In genomic region chr17:49387374-49388289, GRCh38 we compare ENCODE assay signal across 12 cellular contexts. TPM values are rescaled to one million over a fixed set of nuclear protein-coding genes. Genes with fewer than 3 reads are reported as not detected.
A peak's percentile ranks its signal among the peaks of the same experiment; 100 is the strongest.
DNase-seq lines count a peak whose midpoint lies in the region; ATAC-seq and TF ChIP-seq lines count a peak whose summit lies in the region.
"Had no signal": no experiment of that assay in that cellular context is flagged by ENCODE, and none has a peak within 500 bp of the region (broad histone marks: within the 10 kb centered on the region; RNA-seq: fewer than 3 reads in every experiment).

No MANE protein-coding gene starts in this region.

- TF ChIP-seq POLR2A in Peyer's patch (IDR thresholded peaks at IDR 0.05) (no peak), testis (IDR thresholded peaks at IDR 0.05) (no peak)

- no peaks in the 10 kb centered on the region for H3K36me3 ChIP-seq in Peyer's patch
- H3K36me3 ChIP-seq in effector memory CD4-positive, alpha-beta T cell (ENCODE audit: control insufficient read depth, insufficient read depth, low read length): no peaks in the 10 kb centered on the region
- no peaks in the 10 kb centered on the region for H3K36me3 ChIP-seq in testis (ENCODE audit: low read depth, missing control alignments)
- H3K36me3 ChIP-seq: pancreas had no signal

- 86 to 90% methylated on average over 15 of the region's 15 CpGs for WGBS in testis, 2 donors

- H3K4me1 ChIP-seq in Peyer's patch (peaks cover 0 to 32% (median 18%) of the 10 kb centered on the region in 4 donors), testis (peaks cover 13% of the 10 kb centered on the region)
- H3K4me1 ChIP-seq in effector memory CD4-positive, alpha-beta T cell (ENCODE audit: control insufficient read depth, insufficient read depth, low read length, poor library complexity, severe bottlenecking): peaks cover 46% of the 10 kb centered on the region
- H3K4me1 ChIP-seq: pancreas had no signal

- H3K9me3 ChIP-seq in Peyer's patch: no peaks in the 10 kb centered on the region
- no peaks in the 10 kb centered on the region for H3K9me3 ChIP-seq in effector memory CD4-positive, alpha-beta T cell (ENCODE audit: control insufficient read depth, low read length)
- no peaks in the 10 kb centered on the region for H3K9me3 ChIP-seq in testis
- H3K9me3 ChIP-seq: pancreas had no signal

- ATAC-seq in HG03565 (IDR thresholded peaks at IDR 0.05; ENCODE audit: unreplicated experiment) (no peak), HG02981 (IDR thresholded peaks at IDR 0.05; ENCODE audit: unreplicated experiment) (no peak)
- ATAC-seq: pancreas had no signal

- intact Hi-C loops in testis (cut with DNase I; ENCODE audit: low total_unique reads): loop anchor here (10.0 kb wide), 1 partner anchor 53 kb away; no protein-coding TSS in a partner anchor

- H3K27ac ChIP-seq in Peyer's patch (peak overlapping the region in 3 of 4 donors; percentile 42 to 82 (median 71)), testis (no peak overlapping the region)
- peak overlapping the region; percentile 63 for H3K27ac ChIP-seq in effector memory CD4-positive, alpha-beta T cell (ENCODE audit: insufficient read depth, low read length, poor library complexity, severe bottlenecking)
- H3K27ac ChIP-seq: C4-2B, pancreas had no signal

- DNase-seq in stimulated activated naive CD4-positive, alpha-beta T cell treated with Interleukin-2 at 50 U/mL for 16 hours (lab: John Stamatoyannopoulos, UW): peak; percentile 2
- DNase-seq in stimulated activated naive CD4-positive, alpha-beta T cell (lab: John Stamatoyannopoulos, UW): no peak
- DNase-seq in Peyer's patch: no peak
- peak in 1 of 3 donors; percentile 10 for DNase-seq in effector memory CD4-positive, alpha-beta T cell
- DNase-seq in epidermal melanocyte (ENCODE audit: insufficient read length, low spot score): no peak
- no peak for DNase-seq in testis
- DNase-seq: NCI-H2171; pancreas; stimulated activated CD4-positive, alpha-beta T cell treated with anti-CD3 and anti-CD28 coated beads, Interleukin-4, amount 100 ng/mL, for 1 hour had no signal

- H3K27me3 ChIP-seq in Peyer's patch (no peaks in the 10 kb centered on the region), testis (no peaks in the 10 kb centered on the region)
- no peaks in the 10 kb centered on the region for H3K27me3 ChIP-seq in effector memory CD4-positive, alpha-beta T cell (replicated peaks; ENCODE audit: control insufficient read depth, insufficient read depth, low read length, poor library complexity, severe bottlenecking)
- H3K27me3 ChIP-seq: pancreas had no signal

- no peak overlapping the region for H3K4me3 ChIP-seq in Peyer's patch
- H3K4me3 ChIP-seq in effector memory CD4-positive, alpha-beta T cell (ENCODE audit: insufficient read depth, low read depth, low read length, poor library complexity, severe bottlenecking): peak overlapping the region; percentile 6
- no peak overlapping the region for H3K4me3 ChIP-seq in testis
- H3K4me3 ChIP-seq: pancreas had no signal

- no peak for TF ChIP-seq CTCF in Peyer's patch (IDR thresholded peaks at IDR 0.05)
- TF ChIP-seq CTCF in testis (IDR thresholded peaks at IDR 0.05): no peak

RNA-seq across cellular contexts. Expression of gene ZNF652, which starts 25.6 kb away (rescaled TPM):
- total RNA-seq in Peyer's patch (10 to 100 TPM; 36.5 to 56.1 (median 42.5) TPM), testis (10 to 100 TPM; 51.2 to 62.3 TPM)
- polyA plus RNA-seq in testis (ENCODE audit: insufficient read depth, low read depth, low replicate concordance): 32.3 TPM

RNA-seq across cellular contexts. Expression of gene PHB1, which starts 27.1 kb away (rescaled TPM):
- 10 to 100 TPM; 59.5 to 75.9 (median 69.9) TPM for total RNA-seq in Peyer's patch
- total RNA-seq in testis: 100 to 1,000 TPM in 1 of 2 donors, 10 to 100 TPM in 1; 69.1 to 103 TPM
- polyA plus RNA-seq in testis (ENCODE audit: insufficient read depth, low read depth, low replicate concordance): 95.1 TPM

Comparison
In these comparisons a context has a peak if more than half of its experiments do, and no peak if none do; other contexts are left out.
1. H3K27ac ChIP-seq: peak in Peyer's patch (3 of 4) and effector memory CD4-positive, alpha-beta T cell (single experiment); none in testis (0 of 2).